In genomic region chr2:207530160-207531023, GRCh38 we compare ENCODE assay signal across 1 cellular context.
TF ChIP-seq lines count a peak whose summit lies in the region.

No MANE protein-coding gene starts in this region.

TF ChIP-seq in HEK293, 187 proteins besides CTCF, POLR2A, EP300 and RAD21 (continued from another document):
- TF ChIP-seq HIC1 (tag by site-specific recombination; IDR thresholded peaks at IDR 0.05) (no peak), BCL11B (tag by site-specific recombination; IDR thresholded peaks at IDR 0.05; ENCODE audit: low read depth) (no peak)
